16 cellular contexts compared by ENCODE assay signal in genomic region chr1:68015369-68015768, GRCh38. TPM values are rescaled to one million over a fixed set of nuclear protein-coding genes. Genes with fewer than 3 reads are reported as not detected.
DNase-seq lines count a peak whose midpoint lies in the region; ATAC-seq and TF ChIP-seq lines count a peak whose summit lies in the region.
"Had no signal": no experiment of that assay in that cellular context is flagged by ENCODE, and none has a peak within 500 bp of the region (broad histone marks: within the 10 kb centered on the region; RNA-seq: fewer than 3 reads in every experiment).

No MANE protein-coding gene starts in this region.

- no peak for TF ChIP-seq CTCF in suprapubic skin (IDR thresholded peaks at IDR 0.05)
- TF ChIP-seq CTCF in osteoblast (IDR thresholded peaks at IDR 0.05; ENCODE audit: extremely low read depth, low read depth, low read length), result no peak

- no peaks in the 10 kb centered on the region for H3K4me1 Mint-ChIP-seq in activated naive CD8-positive, alpha-beta T cell treated with anti-CD3 and anti-CD28 coated beads for 36 hours

- peaks cover 8% of the 10 kb centered on the region for H3K27me3 Mint-ChIP-seq in activated naive CD8-positive, alpha-beta T cell treated with anti-CD3 and anti-CD28 coated beads for 36 hours

- DNase-seq in AG08395 (ENCODE audit: low spot score) (peak; percentile 15), LHCN-M2 (ENCODE audit: low read depth) (peak; percentile 21), caudate nucleus (lab: John Stamatoyannopoulos, UW) (no peak), left ventricle myocardium superior (no peak), suprapubic skin (ENCODE audit: low spot score in 2 of 2) (no peak), occipital lobe (lab: John Stamatoyannopoulos, UW) (no peak), osteoblast (ENCODE audit: insufficient read length, low spot score, missing footprints) (no peak)
- no peak for DNase-seq in activated naive CD8-positive, alpha-beta T cell treated with anti-CD3 and anti-CD28 coated beads for 36 hours
- DNase-seq: GF-D8, H7, Karpas-422, NCI-H1105 treated with DMSO at 0.1 percent for 48 hours, NCI-H1694 treated with DMSO at 0.1 percent for 48 hours, NCI-H526 treated with DMSO at 0.1 percent for 48 hours, SIG-M5 had no signal

- H3K36me3 ChIP-seq in suprapubic skin (no peaks in the 10 kb centered on the region), osteoblast (ENCODE audit: insufficient read depth, low read length) (no peaks in the 10 kb centered on the region)

- no peak overlapping the region for H2AFZ ChIP-seq in osteoblast (ENCODE audit: low read length)

- TF ChIP-seq EP300 in suprapubic skin (IDR thresholded peaks at IDR 0.05), result no peak

- 81% methylated on average over 2 of the region's 2 CpGs for WGBS in suprapubic skin

- no peaks in the 10 kb centered on the region for H4K20me1 ChIP-seq in osteoblast (ENCODE audit: insufficient read depth, low read length)

- ATAC-seq in left ventricle myocardium superior, result peak; percentile 93

- no peak overlapping the region for H3K4me3 Mint-ChIP-seq in activated naive CD8-positive, alpha-beta T cell treated with anti-CD3 and anti-CD28 coated beads for 36 hours

- H3K27ac ChIP-seq in caudate nucleus (ENCODE audit: low read depth, low read length) (peak overlapping the region; percentile 2), suprapubic skin (no peak overlapping the region), osteoblast (ENCODE audit: low read depth, low read length) (no peak overlapping the region)
- H3K27ac ChIP-seq: C4-2B had no signal

- H3K4me1 ChIP-seq in suprapubic skin, result no peaks in the 10 kb centered on the region
- H3K4me1 ChIP-seq in osteoblast (ENCODE audit: insufficient read depth, low read length), result no peaks in the 10 kb centered on the region

- H3K36me3 Mint-ChIP-seq in activated naive CD8-positive, alpha-beta T cell treated with anti-CD3 and anti-CD28 coated beads for 36 hours, result no peaks in the 10 kb centered on the region

- no peak overlapping the region for H3K4me2 ChIP-seq in osteoblast (ENCODE audit: insufficient read depth, low read length)

- H3K27me3 ChIP-seq in suprapubic skin, result no peaks in the 10 kb centered on the region
- H3K27me3 ChIP-seq in osteoblast (ENCODE audit: insufficient read depth, low read length), result no peaks in the 10 kb centered on the region

- H3K9me3 ChIP-seq in suprapubic skin (no peaks in the 10 kb centered on the region), osteoblast (ENCODE audit: low read depth, low read length) (no peaks in the 10 kb centered on the region)

- no peaks in the 10 kb centered on the region for H3K79me2 ChIP-seq in osteoblast (ENCODE audit: insufficient read depth, low read length)

- H3K4me3 ChIP-seq in suprapubic skin (no peak overlapping the region), osteoblast (ENCODE audit: insufficient read depth, low read length) (no peak overlapping the region)

- no peak for TF ChIP-seq POLR2A in suprapubic skin (IDR thresholded peaks at IDR 0.05)

- no peaks in the 10 kb centered on the region for H3K9me3 Mint-ChIP-seq in activated naive CD8-positive, alpha-beta T cell treated with anti-CD3 and anti-CD28 coated beads for 36 hours

- no peak overlapping the region for H3K27ac Mint-ChIP-seq in activated naive CD8-positive, alpha-beta T cell treated with anti-CD3 and anti-CD28 coated beads for 36 hours

- intact Hi-C loops in left ventricle myocardium superior (cut with micrococcal nuclease), result loop anchor here (5.0 to 10.0 kb wide), 2 partner anchors 161 to 1903 kb away; no protein-coding TSS in a partner anchor

RNA-seq across cellular contexts. Expression of gene DIRAS3, which starts 35.1 kb away (rescaled TPM):
- total RNA-seq in LHCN-M2 (2014; rRNA removed) (16.2 and 25.7 TPM in 2 replicates), left ventricle myocardium superior (9.7 TPM), suprapubic skin (1 to 10 TPM; 1.4 to 2.3 (median 2.0) TPM), occipital lobe (0.94 TPM), osteoblast (2.1 and 4.0 TPM in 2 replicates)
- polyA plus RNA-seq in LHCN-M2 (2012), result 0.68 TPM
- total RNA-seq in activated naive CD8-positive, alpha-beta T cell treated with anti-CD3 and anti-CD28 coated beads for 36 hours, result under 1 TPM; 0.47 to 0.52 TPM

Comparison
In these comparisons a context has a peak if more than half of its experiments do, and no peak if none do; other contexts are left out.
1. DNase-seq: peak in AG08395 (single experiment) and LHCN-M2 (single experiment); none in caudate nucleus (0 of 61), left ventricle myocardium superior (single experiment), suprapubic skin (0 of 2), occipital lobe (single experiment), osteoblast (single experiment) and activated naive CD8-positive, alpha-beta T cell treated with anti-CD3 and anti-CD28 coated beads for 36 hours (single experiment).